In the genomic region with DNA sequence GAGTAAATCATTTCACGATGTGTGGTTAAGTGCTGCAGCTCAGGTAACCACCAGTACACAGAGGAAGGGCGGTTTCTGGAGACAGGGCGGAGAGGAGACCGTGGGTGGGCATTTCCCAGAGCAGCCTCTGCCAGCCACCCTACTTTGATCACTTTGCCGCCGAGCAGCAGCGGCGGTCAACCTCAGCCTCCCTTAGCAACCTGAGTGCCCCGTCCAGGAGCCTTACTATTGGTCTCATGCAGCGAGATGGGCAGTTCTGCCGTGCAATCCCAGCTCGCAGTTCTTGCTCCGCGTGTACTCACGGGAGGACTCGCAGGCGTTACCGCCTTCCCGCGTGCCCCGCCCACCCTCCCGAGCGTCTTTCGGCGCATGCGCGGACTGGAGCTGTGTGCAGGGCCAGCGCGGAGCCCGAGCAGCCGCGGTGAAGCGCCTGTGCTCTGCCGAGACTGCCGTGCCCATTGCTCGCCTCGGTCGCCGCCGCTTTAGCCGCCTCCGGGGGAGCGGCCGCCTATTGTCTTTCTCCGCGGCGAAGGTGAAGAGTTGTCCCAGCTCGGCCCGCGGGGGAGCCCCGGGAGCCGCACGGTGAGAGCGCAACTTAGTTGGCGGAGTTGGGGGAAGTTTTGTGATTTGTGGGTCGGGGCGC, we compare ENCODE assay signal across 1 cellular context.
A peak's percentile ranks its signal among the peaks of the same experiment; 100 is the strongest.
TF ChIP-seq lines count a peak whose summit lies in the region.

A gene with protein sequence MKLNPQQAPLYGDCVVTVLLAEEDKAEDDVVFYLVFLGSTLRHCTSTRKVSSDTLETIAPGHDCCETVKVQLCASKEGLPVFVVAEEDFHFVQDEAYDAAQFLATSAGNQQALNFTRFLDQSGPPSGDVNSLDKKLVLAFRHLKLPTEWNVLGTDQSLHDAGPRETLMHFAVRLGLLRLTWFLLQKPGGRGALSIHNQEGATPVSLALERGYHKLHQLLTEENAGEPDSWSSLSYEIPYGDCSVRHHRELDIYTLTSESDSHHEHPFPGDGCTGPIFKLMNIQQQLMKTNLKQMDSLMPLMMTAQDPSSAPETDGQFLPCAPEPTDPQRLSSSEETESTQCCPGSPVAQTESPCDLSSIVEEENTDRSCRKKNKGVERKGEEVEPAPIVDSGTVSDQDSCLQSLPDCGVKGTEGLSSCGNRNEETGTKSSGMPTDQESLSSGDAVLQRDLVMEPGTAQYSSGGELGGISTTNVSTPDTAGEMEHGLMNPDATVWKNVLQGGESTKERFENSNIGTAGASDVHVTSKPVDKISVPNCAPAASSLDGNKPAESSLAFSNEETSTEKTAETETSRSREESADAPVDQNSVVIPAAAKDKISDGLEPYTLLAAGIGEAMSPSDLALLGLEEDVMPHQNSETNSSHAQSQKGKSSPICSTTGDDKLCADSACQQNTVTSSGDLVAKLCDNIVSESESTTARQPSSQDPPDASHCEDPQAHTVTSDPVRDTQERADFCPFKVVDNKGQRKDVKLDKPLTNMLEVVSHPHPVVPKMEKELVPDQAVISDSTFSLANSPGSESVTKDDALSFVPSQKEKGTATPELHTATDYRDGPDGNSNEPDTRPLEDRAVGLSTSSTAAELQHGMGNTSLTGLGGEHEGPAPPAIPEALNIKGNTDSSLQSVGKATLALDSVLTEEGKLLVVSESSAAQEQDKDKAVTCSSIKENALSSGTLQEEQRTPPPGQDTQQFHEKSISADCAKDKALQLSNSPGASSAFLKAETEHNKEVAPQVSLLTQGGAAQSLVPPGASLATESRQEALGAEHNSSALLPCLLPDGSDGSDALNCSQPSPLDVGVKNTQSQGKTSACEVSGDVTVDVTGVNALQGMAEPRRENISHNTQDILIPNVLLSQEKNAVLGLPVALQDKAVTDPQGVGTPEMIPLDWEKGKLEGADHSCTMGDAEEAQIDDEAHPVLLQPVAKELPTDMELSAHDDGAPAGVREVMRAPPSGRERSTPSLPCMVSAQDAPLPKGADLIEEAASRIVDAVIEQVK (N-terminal part only) (plus strand): TSS at position 387 of the 643 bp plus-strand sequence. CDS start 105,118 bp downstream, outside the sequence.

TF ChIP-seq in K562, 482 proteins besides CTCF, POLR2A, EP300 and RAD21 (continued from another document):
- TF ChIP-seq, protein P1, sequence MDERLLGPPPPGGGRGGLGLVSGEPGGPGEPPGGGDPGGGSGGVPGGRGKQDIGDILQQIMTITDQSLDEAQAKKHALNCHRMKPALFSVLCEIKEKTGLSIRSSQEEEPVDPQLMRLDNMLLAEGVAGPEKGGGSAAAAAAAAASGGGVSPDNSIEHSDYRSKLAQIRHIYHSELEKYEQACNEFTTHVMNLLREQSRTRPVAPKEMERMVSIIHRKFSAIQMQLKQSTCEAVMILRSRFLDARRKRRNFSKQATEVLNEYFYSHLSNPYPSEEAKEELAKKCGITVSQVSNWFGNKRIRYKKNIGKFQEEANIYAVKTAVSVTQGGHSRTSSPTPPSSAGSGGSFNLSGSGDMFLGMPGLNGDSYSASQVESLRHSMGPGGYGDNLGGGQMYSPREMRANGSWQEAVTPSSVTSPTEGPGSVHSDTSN (CRISPR knock-in tag; IDR thresholded peaks at IDR 0.05; ENCODE audit: low read depth) = peak; percentile 54; the same call in 1 of the 2 replicates
- TF ChIP-seq, protein P1 (tag; conservative IDR thresholded peaks at IDR 0.05; ENCODE audit: low read depth) = peak; percentile 72
- TF ChIP-seq FOS (IDR thresholded peaks at IDR 0.05; ENCODE audit: extremely low read depth, insufficient read length) = peak; percentile 70
- peak; percentile 35 for TF ChIP-seq CHD2 (IDR thresholded peaks at IDR 0.05; ENCODE audit: low read depth, low read length)
- TF ChIP-seq SRF (CRISPR knock-in tag; IDR thresholded peaks at IDR 0.05) = peak in 1 of 2 experiments; percentile 24; a peak in 1 of 4 replicates
- TF ChIP-seq, protein P2, sequence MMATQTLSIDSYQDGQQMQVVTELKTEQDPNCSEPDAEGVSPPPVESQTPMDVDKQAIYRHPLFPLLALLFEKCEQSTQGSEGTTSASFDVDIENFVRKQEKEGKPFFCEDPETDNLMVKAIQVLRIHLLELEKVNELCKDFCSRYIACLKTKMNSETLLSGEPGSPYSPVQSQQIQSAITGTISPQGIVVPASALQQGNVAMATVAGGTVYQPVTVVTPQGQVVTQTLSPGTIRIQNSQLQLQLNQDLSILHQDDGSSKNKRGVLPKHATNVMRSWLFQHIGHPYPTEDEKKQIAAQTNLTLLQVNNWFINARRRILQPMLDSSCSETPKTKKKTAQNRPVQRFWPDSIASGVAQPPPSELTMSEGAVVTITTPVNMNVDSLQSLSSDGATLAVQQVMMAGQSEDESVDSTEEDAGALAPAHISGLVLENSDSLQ (IDR thresholded peaks at IDR 0.05) = peak; percentile 97
- TF ChIP-seq, protein P3, sequence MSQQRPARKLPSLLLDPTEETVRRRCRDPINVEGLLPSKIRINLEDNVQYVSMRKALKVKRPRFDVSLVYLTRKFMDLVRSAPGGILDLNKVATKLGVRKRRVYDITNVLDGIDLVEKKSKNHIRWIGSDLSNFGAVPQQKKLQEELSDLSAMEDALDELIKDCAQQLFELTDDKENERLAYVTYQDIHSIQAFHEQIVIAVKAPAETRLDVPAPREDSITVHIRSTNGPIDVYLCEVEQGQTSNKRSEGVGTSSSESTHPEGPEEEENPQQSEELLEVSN (IDR thresholded peaks at IDR 0.05; ENCODE audit: borderline replicate concordance in 1 of 2, extremely low read depth in 1 of 2, insufficient read depth in 1 of 2, insufficient read length in 1 of 2, low read depth in 1 of 2, low read length in 1 of 2, poor library complexity in 1 of 2, severe bottlenecking in 1 of 2) = peak in 1 of 2 experiments; percentile 85
- peak; percentile 44; the same call in 1 of the 2 replicates for TF ChIP-seq CREM (IDR thresholded peaks at IDR 0.05; ENCODE audit: low read depth)
- TF ChIP-seq KHSRP (IDR thresholded peaks at IDR 0.05) = no peak
- peak; percentile 85 for TF ChIP-seq RFX5 (IDR thresholded peaks at IDR 0.05; ENCODE audit: low read depth, low read length)
- TF ChIP-seq, protein P4, sequence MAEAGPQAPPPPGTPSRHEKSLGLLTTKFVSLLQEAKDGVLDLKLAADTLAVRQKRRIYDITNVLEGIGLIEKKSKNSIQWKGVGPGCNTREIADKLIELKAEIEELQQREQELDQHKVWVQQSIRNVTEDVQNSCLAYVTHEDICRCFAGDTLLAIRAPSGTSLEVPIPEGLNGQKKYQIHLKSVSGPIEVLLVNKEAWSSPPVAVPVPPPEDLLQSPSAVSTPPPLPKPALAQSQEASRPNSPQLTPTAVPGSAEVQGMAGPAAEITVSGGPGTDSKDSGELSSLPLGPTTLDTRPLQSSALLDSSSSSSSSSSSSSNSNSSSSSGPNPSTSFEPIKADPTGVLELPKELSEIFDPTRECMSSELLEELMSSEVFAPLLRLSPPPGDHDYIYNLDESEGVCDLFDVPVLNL (CRISPR knock-in tag; IDR thresholded peaks at IDR 0.05; ENCODE audit: low read depth) = no peak
- TF ChIP-seq L3MBTL2 (IDR thresholded peaks at IDR 0.05) = 0 out of 2 replicates have a peak, but pooled peaks have one; percentile 10
- TF ChIP-seq HNRNPLL (IDR thresholded peaks at IDR 0.05; ENCODE audit: low read depth, low read length, poor library complexity, severe bottlenecking) = no peak
- peak; percentile 54 for TF ChIP-seq SP2 (IDR thresholded peaks at IDR 0.05; ENCODE audit: extremely low read depth, low read depth, low read length, poor library complexity, severe bottlenecking)
- TF ChIP-seq GABPA (tag; conservative IDR thresholded peaks at IDR 0.05; ENCODE audit: low read depth) = no peak
- TF ChIP-seq ATF1 (CRISPR knock-in tag; IDR thresholded peaks at IDR 0.05) = no peak
- 0 out of 2 replicates have a peak, but pooled peaks have one; percentile 13 for TF ChIP-seq ATF1 (tag; IDR thresholded peaks at IDR 0.05)
- TF ChIP-seq NR4A1 (CRISPR knock-in tag; IDR thresholded peaks at IDR 0.05) = no peak
- no peak for TF ChIP-seq NR4A1 (tag; IDR thresholded peaks at IDR 0.05)
- no peak for TF ChIP-seq ESRRA (IDR thresholded peaks at IDR 0.05; ENCODE audit: borderline replicate concordance, low read depth)
- peak; percentile 62 for TF ChIP-seq NFYB (IDR thresholded peaks at IDR 0.05; ENCODE audit: extremely low read depth, insufficient read length)
- TF ChIP-seq KLF10 (CRISPR knock-in tag; IDR thresholded peaks at IDR 0.05) = no peak
- no peak for TF ChIP-seq PML (IDR thresholded peaks at IDR 0.05; ENCODE audit: low read length)
- TF ChIP-seq RBM25 (IDR thresholded peaks at IDR 0.05; ENCODE audit: low read depth, low read length, severe bottlenecking) = peak; percentile 5
- peak; percentile 72 for TF ChIP-seq RFX1 (IDR thresholded peaks at IDR 0.05)
- TF ChIP-seq, protein P5, sequence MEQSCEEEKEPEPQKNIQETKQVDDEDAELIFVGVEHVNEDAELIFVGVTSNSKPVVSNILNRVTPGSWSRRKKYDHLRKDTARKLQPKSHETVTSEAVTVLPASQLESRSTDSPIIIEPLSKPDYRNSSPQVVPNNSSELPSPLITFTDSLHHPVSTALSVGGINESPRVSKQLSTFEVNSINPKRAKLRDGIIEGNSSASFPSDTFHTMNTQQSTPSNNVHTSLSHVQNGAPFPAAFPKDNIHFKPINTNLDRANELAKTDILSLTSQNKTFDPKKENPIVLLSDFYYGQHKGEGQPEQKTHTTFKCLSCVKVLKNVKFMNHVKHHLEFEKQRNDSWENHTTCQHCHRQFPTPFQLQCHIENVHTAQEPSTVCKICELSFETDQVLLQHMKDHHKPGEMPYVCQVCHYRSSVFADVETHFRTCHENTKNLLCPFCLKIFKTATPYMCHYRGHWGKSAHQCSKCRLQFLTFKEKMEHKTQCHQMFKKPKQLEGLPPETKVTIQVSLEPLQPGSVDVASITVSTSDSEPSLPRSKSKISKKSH (CRISPR knock-in tag; IDR thresholded peaks at IDR 0.05) = no peak
- TF ChIP-seq SMAD4 (CRISPR knock-in tag; conservative IDR thresholded peaks at IDR 0.05) = no peak
TF ChIP-seq in K562: peak in this region for 16.
